ENCODE assay signal across 1 cellular context in the genomic region with DNA sequence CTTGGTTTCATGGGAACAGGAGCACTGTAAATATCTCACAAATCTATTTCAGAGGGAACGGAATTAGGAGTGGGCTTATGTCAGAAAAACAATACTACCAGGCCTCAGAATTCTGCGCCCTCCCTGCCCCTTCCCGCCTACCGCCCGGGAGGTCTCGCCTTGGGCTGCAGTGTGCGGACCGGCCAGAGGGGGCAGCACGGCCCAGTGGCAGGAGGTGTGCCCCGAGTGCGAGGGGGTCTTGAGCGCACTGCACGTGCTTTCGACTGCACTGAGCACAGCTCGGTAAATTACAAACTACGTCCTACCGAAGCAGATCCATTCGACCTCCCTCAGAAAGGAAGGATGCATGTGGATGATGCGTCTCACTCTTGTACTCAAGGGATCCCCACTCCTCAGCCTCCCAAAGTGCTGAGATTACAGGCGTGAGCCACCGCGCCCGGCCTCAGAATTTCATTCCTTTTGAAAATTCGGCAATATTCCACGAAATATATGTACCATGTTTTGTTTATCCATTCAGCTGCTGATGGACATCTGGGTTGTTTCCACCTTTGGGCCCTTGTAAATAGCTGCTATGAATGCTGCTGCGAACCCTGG.
TF ChIP-seq lines count a peak whose summit lies in the region.

No MANE protein-coding gene starts in this region.

TF ChIP-seq in GM23338, 12 proteins besides CTCF, POLR2A, EP300 and RAD21 (continued from another document):
- no peak for TF ChIP-seq NANOG (IDR thresholded peaks at IDR 0.05; ENCODE audit: borderline replicate concordance)
- TF ChIP-seq EZH2 (IDR thresholded peaks at IDR 0.05; ENCODE audit: low read depth, unreplicated experiment), result no peak
